ENCODE assay signal across 8 cellular contexts in the genomic region with DNA sequence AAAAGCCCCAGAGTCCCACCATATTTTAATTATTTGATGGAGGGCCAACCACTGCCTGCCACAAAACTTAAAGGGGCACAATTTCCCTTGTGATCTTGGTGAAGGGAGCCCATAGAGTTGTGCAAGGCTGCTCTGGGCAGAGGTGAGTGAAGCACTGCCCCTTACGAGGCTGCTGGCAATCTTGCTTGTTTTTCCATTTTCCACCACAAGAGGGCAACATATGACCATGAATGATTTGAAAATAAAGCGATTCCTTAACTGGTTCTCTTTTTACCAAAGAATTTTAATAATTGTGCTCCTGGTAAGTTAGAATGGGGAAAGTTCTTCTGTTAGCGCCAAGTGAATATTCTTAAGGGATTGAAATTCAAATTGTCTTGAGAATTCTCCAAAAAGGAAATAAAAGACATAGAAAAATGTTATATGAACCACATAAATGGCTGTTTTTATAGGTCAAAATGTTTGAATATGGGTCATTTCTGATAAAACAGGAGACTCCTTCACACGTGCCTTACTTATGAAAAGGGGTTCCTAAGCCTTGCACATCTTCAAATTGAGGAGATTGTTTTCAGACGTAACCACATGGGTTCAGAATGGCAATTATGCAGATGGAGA. TPM values are rescaled to one million over a fixed set of nuclear protein-coding genes. Genes with fewer than 3 reads are reported as not detected.
A peak's percentile ranks its signal among the peaks of the same experiment; 100 is the strongest.
DNase-seq lines count a peak whose midpoint lies in the region; ATAC-seq and TF ChIP-seq lines count a peak whose summit lies in the region.

No MANE protein-coding gene starts in this region.

- no peak overlapping the region for H3K4me3 Mint-ChIP-seq in CD4-positive, alpha-beta T cell

- H3K36me3 Mint-ChIP-seq in CD4-positive, alpha-beta T cell (ENCODE audit: low read depth) = no peaks in the 10 kb centered on the region

- no peak overlapping the region for H3K4me2 ChIP-seq in parathyroid adenoma (ENCODE audit: low read length)

- TF ChIP-seq CTCF in CD4-positive, alpha-beta T cell (IDR thresholded peaks at IDR 0.05) = peak; percentile 90
- TF ChIP-seq CTCF in RWPE2 (IDR thresholded peaks at IDR 0.05; ENCODE audit: poor library complexity, severe bottlenecking) = peak; percentile 78
- peak; percentile 66 for TF ChIP-seq CTCF in parathyroid adenoma (IDR thresholded peaks at IDR 0.05)
- TF ChIP-seq CTCF in vagina (IDR thresholded peaks at IDR 0.05) = peak; percentile 77 to 90 (median 79)

- H3K4me3 ChIP-seq in RWPE2 (ENCODE audit: severe bottlenecking) = no peak overlapping the region
- H3K4me3 ChIP-seq in parathyroid adenoma (ENCODE audit: low read depth, low read length) = no peak overlapping the region
- no peak overlapping the region for H3K4me3 ChIP-seq in vagina

- peak; percentile 21 to 61 (median 39) for DNase-seq in CD4-positive, alpha-beta T cell
- peak; percentile 67 for DNase-seq in LHCN-M2 (ENCODE audit: low read depth)
- no peak for DNase-seq in RWPE2 (ENCODE audit: low spot score)
- peak; percentile 25 for DNase-seq in activated effector memory CD4-positive, alpha-beta T cell treated with Interleukin-2 at 50 U/mL for 16 hours
- peak; percentile 65 for DNase-seq in foreskin melanocyte
- DNase-seq in vagina (ENCODE audit: extremely low spot score in 2 of 2) = no peak

- CTCF ChIA-PET in CD4-positive, alpha-beta T cell (lab: Charles Lee) = interaction anchor here (2.2 kb wide), 1 partner anchor 521 kb away, joined by 11 read pairs; no protein-coding TSS in a partner anchor

- TF ChIP-seq POLR2A in vagina (IDR thresholded peaks at IDR 0.05) = no peak

- no peaks in the 10 kb centered on the region for H3K4me1 Mint-ChIP-seq in CD4-positive, alpha-beta T cell (ENCODE audit: low read depth)

- H3K36me3 ChIP-seq in RWPE2 (ENCODE audit: low read depth) (no peaks in the 10 kb centered on the region), parathyroid adenoma (ENCODE audit: control insufficient read depth, insufficient read depth, low read length) (no peaks in the 10 kb centered on the region), vagina (no peaks in the 10 kb centered on the region)

- H3K79me2 ChIP-seq in parathyroid adenoma = peaks cover 13% of the 10 kb centered on the region

- no peak overlapping the region for H3K27ac Mint-ChIP-seq in CD4-positive, alpha-beta T cell

- no peak overlapping the region for H2AFZ ChIP-seq in parathyroid adenoma

- ATAC-seq in CD4-positive, alpha-beta T cell (ENCODE audit: poor library complexity) = peak; percentile 62
- peak; percentile 75 for ATAC-seq in GM19395 (IDR thresholded peaks at IDR 0.05; ENCODE audit: unreplicated experiment)
- peak; percentile 75 for ATAC-seq in RWPE2 (ENCODE audit: low read depth)

- no peak overlapping the region for H3K9ac ChIP-seq in parathyroid adenoma

- no peaks in the 10 kb centered on the region for H3K27me3 ChIP-seq in CD4-positive, alpha-beta T cell (ENCODE audit: control insufficient read depth, insufficient read depth, low read length)
- H3K27me3 ChIP-seq in RWPE2 (ENCODE audit: insufficient read depth, poor library complexity, severe bottlenecking) = no peaks in the 10 kb centered on the region
- no peaks in the 10 kb centered on the region for H3K27me3 ChIP-seq in parathyroid adenoma (ENCODE audit: control insufficient read depth, insufficient read depth, low read length)
- H3K27me3 ChIP-seq in vagina = no peaks in the 10 kb centered on the region

- H3K4me1 ChIP-seq in RWPE2 (ENCODE audit: insufficient read depth, poor library complexity, severe bottlenecking) = no peaks in the 10 kb centered on the region
- H3K4me1 ChIP-seq in parathyroid adenoma = peaks cover 6% of the 10 kb centered on the region
- no peaks in the 10 kb centered on the region for H3K4me1 ChIP-seq in vagina

- H3K9me3 ChIP-seq in CD4-positive, alpha-beta T cell (ENCODE audit: control insufficient read depth, low read length) = no peaks in the 10 kb centered on the region
- no peaks in the 10 kb centered on the region for H3K9me3 ChIP-seq in RWPE2 (ENCODE audit: severe bottlenecking)
- no peaks in the 10 kb centered on the region for H3K9me3 ChIP-seq in parathyroid adenoma (ENCODE audit: control insufficient read depth, low read length)
- no peaks in the 10 kb centered on the region for H3K9me3 ChIP-seq in vagina

- no peaks in the 10 kb centered on the region for H3K9me3 Mint-ChIP-seq in CD4-positive, alpha-beta T cell

- POLR2A ChIA-PET in CD4-positive, alpha-beta T cell (lab: Charles Lee) = no interaction called here

- H3K27ac ChIP-seq in CD4-positive, alpha-beta T cell (ENCODE audit: low read depth, low read length) = no peak overlapping the region
- H3K27ac ChIP-seq in RWPE2 (ENCODE audit: poor library complexity, severe bottlenecking) (no peak overlapping the region), parathyroid adenoma (no peak overlapping the region), vagina (no peak overlapping the region)

- no peaks in the 10 kb centered on the region for H3K27me3 Mint-ChIP-seq in CD4-positive, alpha-beta T cell

- intact Hi-C loops in CD4-positive, alpha-beta T cell (cut with DNase I, micrococcal nuclease) = loop anchor here (1.0 to 5.0 kb wide), 4 partner anchors 76 to 630 kb away; no protein-coding TSS in a partner anchor
- intact Hi-C loops in vagina (cut with DNase I) = loop anchor here (5.0 kb wide), 1 partner anchor 631 kb away; no protein-coding TSS in a partner anchor

RNA-seq across cellular contexts. Expression of gene PGM1, which starts 22.7 kb away (rescaled TPM):
- 1 to 10 TPM; 5.4 to 5.6 TPM for total RNA-seq in CD4-positive, alpha-beta T cell
- 103 TPM in 2 replicates for total RNA-seq in LHCN-M2 (2014; rRNA removed)
- polyA plus RNA-seq in LHCN-M2 (2012) = 99.8 TPM
- 46.4 TPM for total RNA-seq in vagina

Comparison
In these comparisons a context has a peak if more than half of its experiments do, and no peak if none do; other contexts are left out.
1. DNase-seq: peak in CD4-positive, alpha-beta T cell (10 of 10), LHCN-M2 (single experiment), activated effector memory CD4-positive, alpha-beta T cell treated with Interleukin-2 at 50 U/mL for 16 hours (single experiment) and foreskin melanocyte (single experiment); none in RWPE2 (single experiment) and vagina (0 of 2).
2. Peak in every context shown above with its lines, with median percentiles within 50 percentile points of each other: ATAC-seq and CTCF ChIP-seq.